Comparison of ENCODE assay signal across 19 cellular contexts in genomic region chr4:108372678-108373077, GRCh38.
A peak's percentile ranks its signal among the peaks of the same experiment; 100 is the strongest.
DNase-seq lines count a peak whose midpoint lies in the region; ATAC-seq and TF ChIP-seq lines count a peak whose summit lies in the region.
"Had no signal": no experiment of that assay in that cellular context is flagged by ENCODE, and none has a peak within 500 bp of the region (broad histone marks: within the 10 kb centered on the region; RNA-seq: fewer than 3 reads in every experiment).

No MANE protein-coding gene starts in this region.

- no peaks in the 10 kb centered on the region for H3K9me3 ChIP-seq in CD4-positive, alpha-beta T cell (ENCODE audit: control insufficient read depth, low read length)
- no peaks in the 10 kb centered on the region for H3K9me3 ChIP-seq in CD8-positive, alpha-beta memory T cell (ENCODE audit: low read length)
- H3K9me3 ChIP-seq: heart right ventricle, tibial artery had no signal

- intact Hi-C loops in CD4-positive, alpha-beta T cell (cut with DNase I, micrococcal nuclease): no loop called here

- CTCF ChIA-PET in CD4-positive, alpha-beta T cell (lab: Charles Lee): no interaction called here
- CTCF ChIA-PET in CD8-positive, alpha-beta memory T cell (lab: Charles Lee): no interaction called here

- H3K27me3 ChIP-seq in CD4-positive, alpha-beta T cell (ENCODE audit: control insufficient read depth, insufficient read depth, low read length): no peaks in the 10 kb centered on the region
- no peaks in the 10 kb centered on the region for H3K27me3 ChIP-seq in CD8-positive, alpha-beta memory T cell (ENCODE audit: insufficient read depth, low read length, poor library complexity, severe bottlenecking)

- H3K36me3 ChIP-seq in CD8-positive, alpha-beta memory T cell (ENCODE audit: insufficient read depth, low read length): no peaks in the 10 kb centered on the region
- H3K36me3 ChIP-seq: heart right ventricle, tibial artery had no signal

- H3K4me1 Mint-ChIP-seq in CD4-positive, alpha-beta T cell (ENCODE audit: low read depth): peaks cover 47% of the 10 kb centered on the region
- peaks cover 35 to 44% (median 36%) of the 10 kb centered on the region in 3 donors for H3K4me1 Mint-ChIP-seq in CD8-positive, alpha-beta memory T cell
- H3K4me1 Mint-ChIP-seq in central memory CD8-positive, alpha-beta T cell: peaks cover 13% of the 10 kb centered on the region
- H3K4me1 Mint-ChIP-seq: stimulated activated memory B cell treated with anti-CD40 and anti-IgM and Interleukin-4, amounts not matched to agents 10 μg/mL and 1 μg/mL and 100 μg/mL, for 72 hours had no signal

- DNase-seq in CD4-positive, alpha-beta T cell: peak in 3 of 10 experiments; percentile 15 to 36 (median 19)
- DNase-seq in CD8-positive, alpha-beta memory T cell: peak in 3 of 5 donors; percentile 1 to 42 (median 25)
- DNase-seq in activated CD4-positive, alpha-beta T cell treated with anti-CD3 and anti-CD28 coated beads, Interleukin-2, amount 50 U/mL, for 1 hour: peak; percentile 13
- no peak for DNase-seq in central memory CD8-positive, alpha-beta T cell (ENCODE audit: low spot score in 2 of 2)
- DNase-seq in NCI-H1105 (lab: John Stamatoyannopoulos, UW): no peak
- DNase-seq: activated CD4-positive, CD25-positive, alpha-beta regulatory T cell treated with anti-CD3 and anti-CD28 coated beads, Interleukin-2, amount 50 U/mL, for 72 hours; Calu3; heart right ventricle; KG1; NCI-H1048; NCI-H2029 treated with DMSO at 0.1 percent for 48 hours; NCI-H446; occipital lobe; retina; tibial artery had no signal

- no peaks in the 10 kb centered on the region for H3K27me3 Mint-ChIP-seq in CD4-positive, alpha-beta T cell
- H3K27me3 Mint-ChIP-seq in CD8-positive, alpha-beta memory T cell: peaks cover 30 to 55% of the 10 kb centered on the region in 2 donors
- peaks cover 68% of the 10 kb centered on the region for H3K27me3 Mint-ChIP-seq in central memory CD8-positive, alpha-beta T cell

- no peak for TF ChIP-seq CTCF in CD4-positive, alpha-beta T cell (IDR thresholded peaks at IDR 0.05)

- peak; percentile 44 for ATAC-seq in CD4-positive, alpha-beta T cell (ENCODE audit: poor library complexity)
- ATAC-seq in central memory CD8-positive, alpha-beta T cell (replicated peaks; ENCODE audit: extremely low read depth, poor library complexity, severe bottlenecking): peak; percentile 47
- ATAC-seq in HG03039 (IDR thresholded peaks at IDR 0.05; ENCODE audit: unreplicated experiment): no peak
- no peak for ATAC-seq in GM21381 (IDR thresholded peaks at IDR 0.05; ENCODE audit: unreplicated experiment)
- ATAC-seq: heart right ventricle; stimulated activated memory B cell treated with anti-CD40 and anti-IgM and Interleukin-4, amounts not matched to agents 10 μg/mL and 1 μg/mL and 100 μg/mL, for 72 hours had no signal

- no peaks in the 10 kb centered on the region for H3K9me3 Mint-ChIP-seq in CD4-positive, alpha-beta T cell
- no peaks in the 10 kb centered on the region for H3K9me3 Mint-ChIP-seq in CD8-positive, alpha-beta memory T cell
- no peaks in the 10 kb centered on the region for H3K9me3 Mint-ChIP-seq in central memory CD8-positive, alpha-beta T cell
- H3K9me3 Mint-ChIP-seq: stimulated activated memory B cell treated with anti-CD40 and anti-IgM and Interleukin-4, amounts not matched to agents 10 μg/mL and 1 μg/mL and 100 μg/mL, for 72 hours had no signal

- peak overlapping the region; percentile 22 for H3K27ac Mint-ChIP-seq in CD4-positive, alpha-beta T cell
- peak overlapping the region in 4 of 8 donors; percentile 30 to 68 (median 62) for H3K27ac Mint-ChIP-seq in CD8-positive, alpha-beta memory T cell
- H3K27ac Mint-ChIP-seq in central memory CD8-positive, alpha-beta T cell (ENCODE audit: low read depth): no peak overlapping the region
- H3K27ac Mint-ChIP-seq: stimulated activated memory B cell treated with anti-CD40 and anti-IgM and Interleukin-4, amounts not matched to agents 10 μg/mL and 1 μg/mL and 100 μg/mL, for 72 hours had no signal

- POLR2A ChIA-PET in CD4-positive, alpha-beta T cell (lab: Charles Lee): interaction anchor here (1.0 to 6.0 kb wide), 6 partner anchors 12 to 95 kb away, joined by 3 to 31 read pairs (median 4); no protein-coding TSS in a partner anchor
- POLR2A ChIA-PET in CD8-positive, alpha-beta memory T cell (lab: Charles Lee): no interaction called here

- peak overlapping the region; percentile 57 for H3K4me3 Mint-ChIP-seq in CD4-positive, alpha-beta T cell
- H3K4me3 Mint-ChIP-seq in CD8-positive, alpha-beta memory T cell: peak overlapping the region in 5 of 7 donors; percentile 22 to 62 (median 44)
- H3K4me3 Mint-ChIP-seq in central memory CD8-positive, alpha-beta T cell: peak overlapping the region; percentile 14
- H3K4me3 Mint-ChIP-seq: stimulated activated memory B cell treated with anti-CD40 and anti-IgM and Interleukin-4, amounts not matched to agents 10 μg/mL and 1 μg/mL and 100 μg/mL, for 72 hours had no signal

- no peaks in the 10 kb centered on the region for H3K36me3 Mint-ChIP-seq in CD4-positive, alpha-beta T cell (ENCODE audit: low read depth)
- no peaks in the 10 kb centered on the region for H3K36me3 Mint-ChIP-seq in CD8-positive, alpha-beta memory T cell
- peaks cover 2% of the 10 kb centered on the region for H3K36me3 Mint-ChIP-seq in central memory CD8-positive, alpha-beta T cell (ENCODE audit: insufficient read depth)
- H3K36me3 Mint-ChIP-seq: stimulated activated memory B cell treated with anti-CD40 and anti-IgM and Interleukin-4, amounts not matched to agents 10 μg/mL and 1 μg/mL and 100 μg/mL, for 72 hours had no signal

- H3K27ac ChIP-seq in CD4-positive, alpha-beta T cell (ENCODE audit: low read depth, low read length): no peak overlapping the region
- H3K27ac ChIP-seq in CD8-positive, alpha-beta memory T cell (ENCODE audit: low read depth, low read length): no peak overlapping the region
- H3K27ac ChIP-seq: heart right ventricle, RWPE1, tibial artery had no signal

- H3K4me3 ChIP-seq in CD8-positive, alpha-beta memory T cell (ENCODE audit: low read length): no peak overlapping the region
- H3K4me3 ChIP-seq: heart right ventricle, tibial artery had no signal

- peaks cover 31% of the 10 kb centered on the region for H3K4me1 ChIP-seq in CD8-positive, alpha-beta memory T cell (ENCODE audit: insufficient read depth, low read length)
- H3K4me1 ChIP-seq: heart right ventricle, tibial artery had no signal

Comparison
In these comparisons a context has a peak if more than half of its experiments do, and no peak if none do; other contexts are left out.
1. ATAC-seq: peak in CD4-positive, alpha-beta T cell (single experiment) and central memory CD8-positive, alpha-beta T cell (single experiment); none in HG03039 (single experiment) and GM21381 (single experiment).
2. DNase-seq: peak in CD8-positive, alpha-beta memory T cell (3 of 5) and activated CD4-positive, alpha-beta T cell treated with anti-CD3 and anti-CD28 coated beads, Interleukin-2, amount 50 U/mL, for 1 hour (single experiment); none in central memory CD8-positive, alpha-beta T cell (0 of 2) and NCI-H1105 (single experiment).
3. Peak in every context shown above with its lines, with median percentiles within 50 percentile points of each other: H3K4me3 Mint-ChIP-seq.